22 cellular contexts compared by ENCODE assay signal in the genomic region with DNA sequence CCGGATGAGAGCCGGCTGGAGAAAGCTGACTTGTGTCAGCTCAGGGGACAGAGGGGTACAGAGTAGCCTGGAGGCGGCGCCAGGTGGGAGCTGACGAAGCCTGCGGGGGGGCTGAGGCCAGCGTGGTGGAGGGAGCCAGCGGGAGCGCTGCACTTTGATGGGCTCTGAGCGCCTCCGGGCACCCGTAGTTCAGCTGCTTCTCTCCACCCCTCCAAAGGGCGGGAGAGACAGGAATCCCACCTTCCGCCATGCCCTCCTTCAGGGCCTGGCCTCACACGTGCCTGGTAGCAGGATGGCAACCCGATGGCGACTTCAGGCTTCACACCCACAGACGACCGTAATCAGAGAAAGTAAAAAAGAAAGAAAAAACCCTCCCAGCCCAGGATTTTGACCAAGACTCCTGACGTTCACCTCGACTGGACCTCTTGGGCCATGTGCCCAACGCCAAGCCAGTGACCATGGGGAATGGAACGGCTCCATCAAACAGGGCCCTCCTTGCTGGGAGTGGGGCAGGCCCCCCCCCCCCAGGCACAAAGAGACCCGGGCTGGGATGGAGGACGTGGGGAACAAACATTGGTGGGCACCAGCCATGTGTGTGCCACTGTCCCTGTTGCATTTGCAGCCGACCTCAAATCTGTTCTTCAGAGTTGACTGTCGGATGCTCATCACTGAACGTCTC.
"Had no signal": no experiment of that assay in that cellular context is flagged by ENCODE, and none has a peak within 500 bp of the region (broad histone marks: within the 10 kb centered on the region; RNA-seq: fewer than 3 reads in every experiment).

No MANE protein-coding gene starts in this region.

- FAIRE-seq: endothelial cell of umbilical vein, pancreas, TTC549 had no signal

- H3K9me3 ChIP-seq: body of pancreas, esophagus squamous epithelium, pancreas, tibial nerve, vagina had no signal

- H3K27me3 ChIP-seq: body of pancreas, hepatocyte, pancreas, tibial nerve, vagina had no signal

- H2AFZ ChIP-seq: hepatocyte had no signal

- H3K36me3 ChIP-seq: esophagus squamous epithelium, pancreas, tibial nerve, vagina had no signal

- H3K4me2 ChIP-seq: hepatocyte had no signal

- H3K4me3 ChIP-seq: body of pancreas, coronary artery, esophagus squamous epithelium, hepatocyte, pancreas, tibial nerve, vagina had no signal

- ATAC-seq: activated CD8-positive, alpha-beta T cell treated with anti-CD3 and anti-CD28 coated beads, Interleukin-2, amount 10 ng/mL, durations not matched to agents 7 days and 5 days; body of pancreas; pancreas; stimulated activated naive B cell treated with anti-CD40 and anti-IgM and Interleukin-4, amounts not matched to agents 10 μg/mL and 1 μg/mL and 100 μg/mL, for 72 hours had no signal

- DNase-seq: activated B cell treated with CpG ODN at 0.5 μM for 24 hours; activated CD4-positive, alpha-beta T cell treated with anti-CD3 and anti-CD28 coated beads, Interleukin-2, amount 10 ng/mL, durations not matched to agents 24 days and 14 days; activated CD8-positive, alpha-beta memory T cell treated with anti-CD3 and anti-CD28 coated beads, Interleukin-2, amount 50 U/mL, for 4 hours; activated CD8-positive, alpha-beta T cell treated with anti-CD3 and anti-CD28 coated beads, Interleukin-2, amount 10 ng/mL, durations not matched to agents 7 days and 5 days; activated gamma-delta T cell treated with Interleukin-2 at 50 U/mL for 16 hours; amniotic stem cell; body of pancreas; central memory CD4-positive, alpha-beta T cell; effector CD4-positive, alpha-beta T cell; esophagus squamous epithelium; kidney glomerular epithelial cell; pancreas; retina; stimulated activated CD4-positive, alpha-beta T cell treated with anti-CD3 and anti-CD28 coated beads, Interleukin-15, amount 100 ng/mL, for 24 hours; stimulated activated CD4-positive, alpha-beta T cell treated with anti-CD3 and anti-CD28 coated beads, Interleukin-4, amount 100 ng/mL, for 1 hour; stimulated activated naive B cell treated with anti-CD40 and anti-IgM and Interleukin-4, amounts not matched to agents 10 μg/mL and 1 μg/mL and 100 μg/mL, for 72 hours had no signal

- H3K27ac ChIP-seq: body of pancreas, esophagus squamous epithelium, hepatocyte, pancreas, tibial nerve, vagina had no signal

- H3K79me2 ChIP-seq: hepatocyte had no signal
